Comparison of ENCODE assay signal across 1 cellular context in the genomic region with DNA sequence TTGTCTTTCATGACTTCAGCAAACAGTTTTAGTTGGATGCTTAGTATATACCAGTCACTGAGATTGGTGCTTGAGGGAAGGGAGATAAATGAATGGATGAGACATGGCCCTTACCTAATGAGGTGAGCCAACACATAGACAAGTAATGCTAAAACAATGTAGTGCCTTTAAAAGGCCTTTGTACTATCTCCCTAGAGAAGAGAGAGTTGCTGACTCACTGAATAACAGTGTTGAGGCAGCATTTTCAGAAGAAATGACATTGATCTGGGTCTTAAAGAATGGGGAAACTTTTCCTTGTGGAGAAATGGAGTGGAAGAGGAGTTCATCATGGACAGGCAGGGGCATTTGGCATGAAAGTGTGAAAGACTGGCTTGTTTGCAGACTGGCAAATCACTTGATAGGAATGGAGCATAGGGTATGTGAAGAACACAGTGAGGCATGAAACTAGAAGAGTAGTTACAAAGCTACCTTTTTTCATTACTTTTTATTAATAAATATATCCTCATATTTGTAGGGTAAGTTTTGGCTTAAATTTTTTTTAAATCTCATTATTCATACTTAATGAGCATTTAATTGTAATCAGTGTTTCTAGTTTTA.
TF ChIP-seq lines count a peak whose summit lies in the region.

No MANE protein-coding gene starts in this region.

TF ChIP-seq in WTC11, 78 proteins besides CTCF, POLR2A, EP300 and RAD21 (continued from another document):
- TF ChIP-seq, protein P1, sequence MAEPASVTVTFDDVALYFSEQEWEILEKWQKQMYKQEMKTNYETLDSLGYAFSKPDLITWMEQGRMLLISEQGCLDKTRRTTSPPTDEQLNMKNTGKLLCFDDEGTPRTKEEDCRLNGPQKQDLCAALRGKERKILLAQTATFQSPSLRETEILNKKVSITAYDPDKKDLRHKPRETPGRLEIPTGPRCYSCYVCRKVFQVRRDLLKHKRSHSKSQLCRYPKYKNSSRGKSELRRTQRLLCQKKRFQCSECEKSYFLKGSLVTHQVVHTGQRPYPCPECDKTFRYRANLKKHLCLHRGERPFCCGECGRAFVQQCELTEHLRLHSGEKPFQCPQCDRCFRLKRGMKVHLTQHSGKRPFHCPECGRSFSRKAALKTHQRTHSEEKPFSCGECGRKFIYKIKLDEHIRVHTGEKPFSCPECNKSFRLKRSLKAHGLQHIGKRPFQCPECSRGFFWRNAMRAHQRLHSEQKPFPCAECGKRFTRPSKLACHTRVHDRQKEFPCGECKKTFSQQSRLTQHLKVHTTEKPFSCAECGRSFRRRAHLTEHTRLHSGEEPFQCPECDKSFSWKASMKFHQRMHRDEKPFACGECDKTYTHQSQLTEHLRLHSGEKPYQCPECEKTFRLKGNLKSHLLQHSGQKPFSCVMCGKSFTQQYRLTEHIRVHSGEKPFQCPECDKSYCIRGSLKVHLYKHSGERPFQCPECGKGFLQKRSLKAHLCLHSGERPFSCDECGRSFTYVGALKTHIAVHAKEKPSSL (CRISPR knock-in tag; conservative IDR thresholded peaks at IDR 0.05) = no peak
- TF ChIP-seq ZNF121 (CRISPR knock-in tag; IDR thresholded peaks at IDR 0.05) = no peak
- no peak for TF ChIP-seq ZBTB21 (CRISPR knock-in tag; IDR thresholded peaks at IDR 0.05; ENCODE audit: borderline replicate concordance)
- no peak for TF ChIP-seq ATF3 (CRISPR knock-in tag; conservative IDR thresholded peaks at IDR 0.05)
- TF ChIP-seq JUN (CRISPR knock-in tag; IDR thresholded peaks at IDR 0.05) = no peak
- TF ChIP-seq NR3C1 (CRISPR knock-in tag; conservative IDR thresholded peaks at IDR 0.05; ENCODE audit: low read depth) = no peak
- TF ChIP-seq ZNF263 (CRISPR knock-in tag; IDR thresholded peaks at IDR 0.05; ENCODE audit: low read depth) = no peak
- no peak for TF ChIP-seq IRF2 (CRISPR knock-in tag; IDR thresholded peaks at IDR 0.05; ENCODE audit: borderline replicate concordance, low read depth)
- TF ChIP-seq ZNF671 (CRISPR knock-in tag; IDR thresholded peaks at IDR 0.05) = no peak
- TF ChIP-seq MLX (CRISPR knock-in tag; IDR thresholded peaks at IDR 0.05) = no peak
- TF ChIP-seq, protein P2, sequence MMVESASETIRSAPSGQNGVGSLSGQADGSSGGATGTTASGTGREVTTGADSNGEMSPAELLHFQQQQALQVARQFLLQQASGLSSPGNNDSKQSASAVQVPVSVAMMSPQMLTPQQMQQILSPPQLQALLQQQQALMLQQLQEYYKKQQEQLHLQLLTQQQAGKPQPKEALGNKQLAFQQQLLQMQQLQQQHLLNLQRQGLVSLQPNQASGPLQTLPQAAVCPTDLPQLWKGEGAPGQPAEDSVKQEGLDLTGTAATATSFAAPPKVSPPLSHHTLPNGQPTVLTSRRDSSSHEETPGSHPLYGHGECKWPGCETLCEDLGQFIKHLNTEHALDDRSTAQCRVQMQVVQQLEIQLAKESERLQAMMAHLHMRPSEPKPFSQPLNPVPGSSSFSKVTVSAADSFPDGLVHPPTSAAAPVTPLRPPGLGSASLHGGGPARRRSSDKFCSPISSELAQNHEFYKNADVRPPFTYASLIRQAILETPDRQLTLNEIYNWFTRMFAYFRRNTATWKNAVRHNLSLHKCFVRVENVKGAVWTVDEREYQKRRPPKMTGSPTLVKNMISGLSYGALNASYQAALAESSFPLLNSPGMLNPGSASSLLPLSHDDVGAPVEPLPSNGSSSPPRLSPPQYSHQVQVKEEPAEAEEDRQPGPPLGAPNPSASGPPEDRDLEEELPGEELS (CRISPR knock-in tag; IDR thresholded peaks at IDR 0.05) = no peak
